8 cellular contexts compared by ENCODE assay signal in genomic region chr22:36419177-36419911, GRCh38. TPM values are rescaled to one million over a fixed set of nuclear protein-coding genes. Genes with fewer than 3 reads are reported as not detected.
DNase-seq lines count a peak whose midpoint lies in the region; ATAC-seq and TF ChIP-seq lines count a peak whose summit lies in the region.

No MANE protein-coding gene starts in this region.

- CTCF ChIA-PET in CD8-positive, alpha-beta memory T cell (lab: Charles Lee), result interaction anchor here (0.6 to 2.6 kb wide), 2 partner anchors 9 to 16 kb away, joined by 3 to 8 read pairs; no protein-coding TSS in a partner anchor
- CTCF ChIA-PET in mammary epithelial cell (lab: Charles Lee; ENCODE audit: low non-redundant PET), result no interaction called here

- no peaks in the 10 kb centered on the region for H3K36me3 ChIP-seq in CD8-positive, alpha-beta memory T cell (ENCODE audit: insufficient read depth, low read length)
- no peaks in the 10 kb centered on the region for H3K36me3 ChIP-seq in mammary epithelial cell (ENCODE audit: insufficient read depth, low read length)
- no peaks in the 10 kb centered on the region for H3K36me3 ChIP-seq in transverse colon

- no TSS peak for BruUV-seq in mammary epithelial cell (replicated peaks; lab: Mats Ljungman, UMichigan)

- in situ Hi-C loops in mammary epithelial cell (cut with MboI; ENCODE audit: low sequenced_read_pairs in 2 of 2) (no loop called here), transverse colon (cut with MboI; ENCODE audit: low pct_ligation_motif_present in 1 of 4, low pct_unique_long_range_greater_than_20kb in 1 of 4, low sequenced_read_pairs in 3 of 4) (no loop called here)

- no peaks in the 10 kb centered on the region for H3K27me3 Mint-ChIP-seq in CD8-positive, alpha-beta memory T cell
- no peaks in the 10 kb centered on the region for H3K27me3 Mint-ChIP-seq in memory B cell

- peak overlapping the region; percentile 56 for H3K4me2 ChIP-seq in mammary epithelial cell (ENCODE audit: insufficient read depth, low read depth, low read length)

- H3K27me3 ChIP-seq in CD8-positive, alpha-beta memory T cell (ENCODE audit: insufficient read depth, low read length, poor library complexity, severe bottlenecking), result no peaks in the 10 kb centered on the region
- no peaks in the 10 kb centered on the region for H3K27me3 ChIP-seq in mammary epithelial cell (ENCODE audit: insufficient read depth, low read length)
- H3K27me3 ChIP-seq in transverse colon, result no peaks in the 10 kb centered on the region

- dilution Hi-C loops in mammary epithelial cell (cut with HindIII; ENCODE audit: low sequenced_read_pairs), result no loop called here

- peak overlapping the region; percentile 46 to 89 (median 75) for H3K4me3 Mint-ChIP-seq in CD8-positive, alpha-beta memory T cell
- peak overlapping the region; percentile 39 for H3K4me3 Mint-ChIP-seq in memory B cell

- no peaks in the 10 kb centered on the region for H3K79me2 ChIP-seq in mammary epithelial cell (ENCODE audit: insufficient read depth, low read length)

- no peaks in the 10 kb centered on the region for H4K20me1 ChIP-seq in mammary epithelial cell (ENCODE audit: insufficient read depth, low read length)

- no peak for TF ChIP-seq EP300 in transverse colon (IDR thresholded peaks at IDR 0.05; ENCODE audit: low read depth)

- 18% methylated on average over 10 of the region's 13 CpGs for WGBS in mammary epithelial cell (ENCODE audit: low coverage, missing lambda C conversion rate)
- 4 to 11% methylated on average over 9 to 13 of the region's 13 CpGs for WGBS in transverse colon (ENCODE audit: low coverage in 1 of 2), 2 donors

- H3K4me1 ChIP-seq in CD8-positive, alpha-beta memory T cell (ENCODE audit: insufficient read depth, low read length), result peaks cover 8% of the 10 kb centered on the region
- H3K4me1 ChIP-seq in mammary epithelial cell (ENCODE audit: insufficient read depth, low read length), result peaks cover 23% of the 10 kb centered on the region
- peaks cover 26 to 53% (median 33%) of the 10 kb centered on the region in 4 donors for H3K4me1 ChIP-seq in transverse colon

- no peaks in the 10 kb centered on the region for H3K9me3 Mint-ChIP-seq in CD8-positive, alpha-beta memory T cell
- H3K9me3 Mint-ChIP-seq in memory B cell, result no peaks in the 10 kb centered on the region

- DNase-seq in CD8-positive, alpha-beta memory T cell, result no peak
- DNase-seq in Jurkat, Clone E6-1 (ENCODE audit: low read depth, low spot score), result peak; percentile 34
- DNase-seq in mammary epithelial cell, result no peak
- DNase-seq in memory B cell (ENCODE audit: low spot score in 2 of 2), result no peak
- DNase-seq in transverse colon, result peak; percentile 67
- no peak for DNase-seq in GOT3 (lab: John Stamatoyannopoulos, UW)
- DNase-seq in cortex of kidney (lab: John Stamatoyannopoulos, UW), result no peak

- POLR2A ChIA-PET in CD8-positive, alpha-beta memory T cell (lab: Charles Lee), result interaction anchor here (0.6 kb wide), 1 partner anchor 15 kb away, joined by 4 read pairs; no protein-coding TSS in a partner anchor

- peak overlapping the region in 7 of 8 donors; percentile 63 to 92 (median 77) for H3K27ac Mint-ChIP-seq in CD8-positive, alpha-beta memory T cell
- peak overlapping the region; percentile 48 for H3K27ac Mint-ChIP-seq in memory B cell

- intact Hi-C loops in mammary epithelial cell (cut with micrococcal nuclease) (no loop called here), transverse colon (cut with DNase I; ENCODE audit: low total_unique reads) (no loop called here)

- H3K9ac ChIP-seq in mammary epithelial cell (ENCODE audit: insufficient read depth, low read length), result no peak overlapping the region

- H3K4me1 Mint-ChIP-seq in CD8-positive, alpha-beta memory T cell, result peaks cover 7 to 42% (median 15%) of the 10 kb centered on the region in 3 donors
- peaks cover 31% of the 10 kb centered on the region for H3K4me1 Mint-ChIP-seq in memory B cell

- H2AFZ ChIP-seq in mammary epithelial cell (ENCODE audit: low read depth, low read length), result peak overlapping the region; percentile 60

- no peaks in the 10 kb centered on the region for H3K36me3 Mint-ChIP-seq in CD8-positive, alpha-beta memory T cell
- no peaks in the 10 kb centered on the region for H3K36me3 Mint-ChIP-seq in memory B cell

- no peak overlapping the region for H3K4me3 ChIP-seq in CD8-positive, alpha-beta memory T cell (ENCODE audit: low read length)
- no peak overlapping the region for H3K4me3 ChIP-seq in Jurkat, Clone E6-1 (ENCODE audit: low read length)
- H3K4me3 ChIP-seq in mammary epithelial cell (replicated peaks in 1 of 3; ENCODE audit: insufficient read depth in 1 of 3, low read depth in 2 of 3, low read length in 3 of 3) (no peak overlapping the region), transverse colon (peak overlapping the region in 3 of 4 donors; percentile 13 to 30 (median 24))

- H3K27ac ChIP-seq in CD8-positive, alpha-beta memory T cell (ENCODE audit: low read depth, low read length), result no peak overlapping the region
- H3K27ac ChIP-seq in mammary epithelial cell (ENCODE audit: insufficient read depth, low read depth, low read length), result no peak overlapping the region
- peak overlapping the region; percentile 80 to 91 (median 86) for H3K27ac ChIP-seq in transverse colon

- no peaks in the 10 kb centered on the region for H3K9me3 ChIP-seq in CD8-positive, alpha-beta memory T cell (ENCODE audit: low read length)
- H3K9me3 ChIP-seq in mammary epithelial cell (replicated peaks; ENCODE audit: insufficient read depth, low read length) (no peaks in the 10 kb centered on the region), transverse colon (no peaks in the 10 kb centered on the region)

- TF ChIP-seq POLR2A in transverse colon (IDR thresholded peaks at IDR 0.05), result no peak

- TF ChIP-seq CTCF in mammary epithelial cell (conservative IDR thresholded peaks at IDR 0.05 in 1 of 2, IDR thresholded peaks at IDR 0.05 in 1 of 2; ENCODE audit: extremely low read depth in 1 of 2, insufficient read depth in 1 of 2, low read depth in 1 of 2, low read length in 2 of 2) (no peak), transverse colon (IDR thresholded peaks at IDR 0.05) (peak in 1 of 5 experiments; percentile 6)

- ATAC-seq in memory B cell (ENCODE audit: low read depth), result no peak
- ATAC-seq in GM19397 (IDR thresholded peaks at IDR 0.05; ENCODE audit: unreplicated experiment), result no peak

RNA-seq across cellular contexts. Expression of gene MYH9, which starts 31.6 kb away (rescaled TPM):
- total RNA-seq in CD8-positive, alpha-beta memory T cell, result 100 to 1,000 TPM; 680 to 684 TPM
- polyA plus RNA-seq in CD8-positive, alpha-beta memory T cell, result 425 TPM
- polyA plus RNA-seq in Jurkat, Clone E6-1 (2012; ENCODE audit: insufficient read depth, insufficient read length), result 177 TPM
- total RNA-seq in mammary epithelial cell (1,000 to 10,000 TPM; 1,183 to 1,246 TPM), transverse colon (100 to 1,000 TPM; 385 to 511 (median 460) TPM)
- 295 TPM for polyA plus RNA-seq in mammary epithelial cell
- polyA minus RNA-seq in mammary epithelial cell, result 996 TPM

Comparison
In these comparisons a context has a peak if more than half of its experiments do, and no peak if none do; other contexts are left out.
1. DNase-seq: peak in Jurkat, Clone E6-1 (single experiment) and transverse colon (single experiment); none in CD8-positive, alpha-beta memory T cell (0 of 5), mammary epithelial cell (single experiment), memory B cell (0 of 2), GOT3 (single experiment) and cortex of kidney (single experiment).
2. H3K27ac ChIP-seq: peak in transverse colon (4 of 4); none in CD8-positive, alpha-beta memory T cell (single experiment) and mammary epithelial cell (single experiment).
3. H3K4me3 ChIP-seq: peak in transverse colon (3 of 4); none in CD8-positive, alpha-beta memory T cell (single experiment), Jurkat, Clone E6-1 (single experiment) and mammary epithelial cell (0 of 3).